8 cellular contexts compared by ENCODE assay signal in the genomic region with DNA sequence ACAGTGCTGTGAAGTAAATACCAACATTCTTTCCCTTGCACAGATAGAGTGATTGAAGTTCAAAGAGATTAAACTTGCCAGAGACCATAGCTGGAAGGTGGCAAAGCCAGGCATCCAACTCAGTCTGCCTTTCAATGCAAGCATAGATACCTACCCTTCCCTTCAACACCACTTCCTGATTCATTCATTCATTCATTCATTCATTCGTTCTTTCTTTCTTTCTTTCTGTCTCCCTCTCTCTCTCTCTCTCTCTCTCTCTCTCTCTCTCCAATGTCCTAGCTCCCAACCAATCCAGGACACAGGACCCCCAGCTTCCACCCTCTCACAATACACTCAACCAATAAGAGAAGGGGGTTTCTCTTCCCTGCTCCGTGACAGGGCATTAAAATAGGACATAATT.
"Had no signal": no experiment of that assay in that cellular context is flagged by ENCODE, and none has a peak within 500 bp of the region (broad histone marks: within the 10 kb centered on the region; RNA-seq: fewer than 3 reads in every experiment).

No MANE protein-coding gene starts in this region.

- H3K4me3 ChIP-seq: GM23248, HAP-1 had no signal

- H3K27ac ChIP-seq: GM23248 had no signal

- H3K27ac Mint-ChIP-seq: IgD-negative memory B cell had no signal

- H3K9ac ChIP-seq: GM23248 had no signal

- FAIRE-seq: HTR-8/SVneo had no signal

- H3K9me3 ChIP-seq: HAP-1 had no signal

- H3K4me1 Mint-ChIP-seq: IgD-negative memory B cell had no signal

- DNase-seq: GM23248, GOT3, H7, KG1 had no signal

- ATAC-seq: HCT116 had no signal

- H2AFZ ChIP-seq: GM23248 had no signal

- H3K36me3 ChIP-seq: HAP-1 had no signal
